In genomic region chr9:89663264-89663970, GRCh38 we compare ENCODE assay signal across 20 cellular contexts. TPM values are rescaled to one million over a fixed set of nuclear protein-coding genes. Genes with fewer than 3 reads are reported as not detected.
A peak's percentile ranks its signal among the peaks of the same experiment; 100 is the strongest.
DNase-seq lines count a peak whose midpoint lies in the region; ATAC-seq, FAIRE-seq and TF ChIP-seq lines count a peak whose summit lies in the region.
"Had no signal": no experiment of that assay in that cellular context is flagged by ENCODE, and none has a peak within 500 bp of the region (broad histone marks: within the 10 kb centered on the region; RNA-seq: fewer than 3 reads in every experiment).

No MANE protein-coding gene starts in this region.

- no peak overlapping the region for H3K4me3 Mint-ChIP-seq in dendritic cell treated with granulocyte-macrophage colony-stimulating factor and Interleukin-4, amounts not matched to agents 40 ng/mL and 50 ng/mL, for 4 days
- H3K4me3 Mint-ChIP-seq: activated CD8-positive, alpha-beta T cell treated with anti-CD3 and anti-CD28 coated beads, Interleukin-2, amount 10 ng/mL, durations not matched to agents 7 days and 5 days; activated naive CD8-positive, alpha-beta T cell treated with anti-CD3 and anti-CD28 coated beads, Interleukin-2, amount 10 ng/mL, durations not matched to agents 7 days and 5 days had no signal

- intact Hi-C loops in dendritic cell treated with granulocyte-macrophage colony-stimulating factor and Interleukin-4, amounts not matched to agents 40 ng/mL and 50 ng/mL, for 4 days (cut with micrococcal nuclease): loop anchor here (2.0 to 10.0 kb wide), 3 partner anchors 39 to 151 kb away; no protein-coding TSS in a partner anchor
- intact Hi-C loops in pancreas (cut with DNase I): no loop called here

- H3K27me3 ChIP-seq in pancreas: no peaks in the 10 kb centered on the region
- H3K27me3 ChIP-seq: brain microvascular endothelial cell, dorsolateral prefrontal cortex, testis had no signal

- WGBS in pancreas, 2 donors: 72 to 74% methylated on average over 5 of the region's 5 CpGs

- no peaks in the 10 kb centered on the region for H3K36me3 ChIP-seq in pancreas
- H3K36me3 ChIP-seq: brain microvascular endothelial cell, left ventricle myocardium inferior had no signal

- TF ChIP-seq CTCF in 22Rv1 (IDR thresholded peaks at IDR 0.05): no peak
- no peak for TF ChIP-seq CTCF in pancreas (IDR thresholded peaks at IDR 0.05)

- no peaks in the 10 kb centered on the region for H3K9me3 ChIP-seq in pancreas
- H3K9me3 ChIP-seq: left ventricle myocardium inferior, psoas muscle, testis had no signal

- DNase-seq in M059J (ENCODE audit: low read depth) (peak; percentile 27), pancreas (peak in 1 of 6 donors; percentile 34), ureter (ENCODE audit: low spot score) (no peak), NCI-H2227 (lab: John Stamatoyannopoulos, UW; ENCODE audit: unreplicated experiment) (no peak)
- DNase-seq in stimulated activated CD4-positive, alpha-beta T cell treated with anti-CD3 and anti-CD28 coated beads, Interleukin-2, amount 100 ng/mL, for 24 hours: no peak
- DNase-seq: activated CD8-positive, alpha-beta T cell treated with anti-CD3 and anti-CD28 coated beads, Interleukin-2, amount 10 ng/mL, durations not matched to agents 7 days and 5 days; activated naive CD8-positive, alpha-beta T cell treated with anti-CD3 and anti-CD28 coated beads, Interleukin-2, amount 10 ng/mL, durations not matched to agents 7 days and 5 days; activated T-cell treated with anti-CD3 and anti-CD28 coated beads, Interleukin-2, amount 50 U/mL, for 48 hours; brain microvascular endothelial cell; erythroblast; left ventricle myocardium inferior; NCI-H2081 treated with DMSO at 0.1 percent for 48 hours; PC-3; psoas muscle; testis had no signal

- no peaks in the 10 kb centered on the region for H3K27me3 Mint-ChIP-seq in dendritic cell treated with granulocyte-macrophage colony-stimulating factor and Interleukin-4, amounts not matched to agents 40 ng/mL and 50 ng/mL, for 4 days

- H3K27ac ChIP-seq in 22Rv1: peak overlapping the region; percentile 97
- H3K27ac ChIP-seq in pancreas: peak overlapping the region; percentile 6 to 90 (median 82)
- H3K27ac ChIP-seq: brain microvascular endothelial cell, psoas muscle had no signal

- no peak for FAIRE-seq in pancreas (lab: Jason Lieb, UNC)

- ATAC-seq in pancreas (no peak), GM18502 (IDR thresholded peaks at IDR 0.05; ENCODE audit: poor library complexity, unreplicated experiment) (no peak)
- ATAC-seq: activated CD8-positive, alpha-beta T cell treated with anti-CD3 and anti-CD28 coated beads, Interleukin-2, amount 10 ng/mL, durations not matched to agents 7 days and 5 days; HCT116; PC-3 had no signal

- no peaks in the 10 kb centered on the region for H3K9me3 Mint-ChIP-seq in dendritic cell treated with granulocyte-macrophage colony-stimulating factor and Interleukin-4, amounts not matched to agents 40 ng/mL and 50 ng/mL, for 4 days
- H3K9me3 Mint-ChIP-seq: activated naive CD8-positive, alpha-beta T cell treated with anti-CD3 and anti-CD28 coated beads, Interleukin-2, amount 10 ng/mL, durations not matched to agents 7 days and 5 days had no signal

- H3K4me1 ChIP-seq in pancreas: peaks cover 64 to 75% (median 70%) of the 10 kb centered on the region in 3 donors

- H3K27ac Mint-ChIP-seq in dendritic cell treated with granulocyte-macrophage colony-stimulating factor and Interleukin-4, amounts not matched to agents 40 ng/mL and 50 ng/mL, for 4 days: peak overlapping the region; percentile 94
- H3K27ac Mint-ChIP-seq: activated CD8-positive, alpha-beta T cell treated with anti-CD3 and anti-CD28 coated beads, Interleukin-2, amount 10 ng/mL, durations not matched to agents 7 days and 5 days; activated naive CD8-positive, alpha-beta T cell treated with anti-CD3 and anti-CD28 coated beads, Interleukin-2, amount 10 ng/mL, durations not matched to agents 7 days and 5 days had no signal

- H3K4me1 Mint-ChIP-seq in dendritic cell treated with granulocyte-macrophage colony-stimulating factor and Interleukin-4, amounts not matched to agents 40 ng/mL and 50 ng/mL, for 4 days (ENCODE audit: low read depth): peaks cover 63% of the 10 kb centered on the region

- H3K36me3 Mint-ChIP-seq in dendritic cell treated with granulocyte-macrophage colony-stimulating factor and Interleukin-4, amounts not matched to agents 40 ng/mL and 50 ng/mL, for 4 days (ENCODE audit: low read depth): no peaks in the 10 kb centered on the region
- H3K36me3 Mint-ChIP-seq: activated naive CD8-positive, alpha-beta T cell treated with anti-CD3 and anti-CD28 coated beads, Interleukin-2, amount 10 ng/mL, durations not matched to agents 7 days and 5 days had no signal

- no peak overlapping the region for H3K4me3 ChIP-seq in pancreas
- H3K4me3 ChIP-seq: psoas muscle had no signal

RNA-seq across cellular contexts. Expression of gene GADD45G, which starts 58.6 kb away (rescaled TPM):
- total RNA-seq in M059J (2014; rRNA removed; shearing (Covaris generic)): 0.32 and 0.49 TPM in 2 replicates
- total RNA-seq in pancreas: 10 to 100 TPM in 5 of 6 donors, 1 to 10 TPM in 1; 9.5 to 39.6 (median 19.0) TPM
- polyA plus RNA-seq in pancreas: 100 to 1,000 TPM; 126 to 220 TPM
- total RNA-seq in ureter: 6.2 TPM
